ENCODE assay signal across 25 cellular contexts in the genomic region with DNA sequence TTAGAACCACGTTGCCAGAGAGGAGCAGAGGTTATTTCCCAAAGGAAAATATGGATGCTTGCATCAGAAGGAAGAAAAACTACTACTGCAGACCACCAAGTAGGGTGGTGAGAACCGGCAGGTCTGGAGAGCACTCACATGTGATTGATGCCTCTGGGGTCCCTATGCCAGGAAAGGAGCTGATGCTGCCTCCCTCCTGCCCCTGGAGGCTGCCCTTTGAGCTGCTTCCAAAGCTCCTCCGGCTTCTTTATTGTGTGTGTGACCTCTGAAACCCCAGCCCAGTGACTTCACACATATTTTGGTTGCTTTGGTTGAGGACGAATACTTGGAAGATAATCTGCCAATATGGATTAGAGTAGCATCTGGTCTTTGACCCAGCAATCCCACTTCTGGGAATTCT. TPM values are rescaled to one million over a fixed set of nuclear protein-coding genes. Genes with fewer than 3 reads are reported as not detected.
"Had no signal": no experiment of that assay in that cellular context is flagged by ENCODE, and none has a peak within 500 bp of the region (broad histone marks: within the 10 kb centered on the region; RNA-seq: fewer than 3 reads in every experiment).

No MANE protein-coding gene starts in this region.

- H3K27ac ChIP-seq: brain microvascular endothelial cell, coronary artery, gastroesophageal sphincter, neutrophil, right lobe of liver, testis, transverse colon had no signal

- H3K4me1 ChIP-seq: gastroesophageal sphincter, right lobe of liver, testis, transverse colon had no signal

- H3K36me3 ChIP-seq: brain microvascular endothelial cell, gastroesophageal sphincter, neutrophil, right lobe of liver, transverse colon had no signal

- DNase-seq: activated CD4-positive, alpha-beta T cell treated with anti-CD3 and anti-CD28 coated beads for 4 hours; activated CD4-positive, alpha-beta T cell treated with anti-CD3 and anti-CD28 coated beads, Interleukin-2, amount 50 U/mL, for 48 hours; activated CD8-positive, alpha-beta memory T cell treated with anti-CD3 and anti-CD28 coated beads for 24 hours; activated gamma-delta T cell; activated naive CD4-positive, alpha-beta T cell treated with anti-CD3 and anti-CD28 coated beads, Interleukin-2, amount 10 ng/mL, durations not matched to agents 7 days and 5 days; activated naive CD8-positive, alpha-beta T cell treated with anti-CD3 and anti-CD28 coated beads, Interleukin-2, amount 10 ng/mL, durations not matched to agents 7 days and 5 days; activated T-cell treated with anti-CD3 and anti-CD28 coated beads, Interleukin-2, amount 50 U/mL, for 1 hour; brain microvascular endothelial cell; dorsolateral prefrontal cortex; effector memory CD8-positive, alpha-beta T cell; head of caudate nucleus; left ventricle myocardium superior; mucosa of descending colon; right lobe of liver; stimulated activated CD4-positive, alpha-beta T cell treated with anti-CD3 and anti-CD28 coated beads, Interleukin-12 subunit alpha, Interleukin-12 subunit beta, amount 100 ng/mL, for 4 hours; stimulated activated CD4-positive, alpha-beta T cell treated with anti-CD3 and anti-CD28 coated beads, Interleukin-4, amount 100 ng/mL, for 1 hour; stimulated activated naive CD8-positive, alpha-beta T cell treated with anti-CD3 and anti-CD28 coated beads, Interleukin-15, Interleukin-2, amounts not matched to agents 100 U/mL and 50 U/mL, for 24 hours; T-cell; testis; transverse colon had no signal

- H3K4me3 ChIP-seq: coronary artery, dorsolateral prefrontal cortex, gastroesophageal sphincter, mucosa of descending colon, right lobe of liver, testis, transverse colon had no signal

- H3K9me3 Mint-ChIP-seq: activated naive CD4-positive, alpha-beta T cell treated with anti-CD3 and anti-CD28 coated beads, Interleukin-2, amount 10 ng/mL, durations not matched to agents 7 days and 5 days; activated naive CD8-positive, alpha-beta T cell treated with anti-CD3 and anti-CD28 coated beads, Interleukin-2, amount 10 ng/mL, durations not matched to agents 7 days and 5 days; effector memory CD8-positive, alpha-beta T cell had no signal

- H3K27ac Mint-ChIP-seq: activated naive CD4-positive, alpha-beta T cell treated with anti-CD3 and anti-CD28 coated beads, Interleukin-2, amount 10 ng/mL, durations not matched to agents 7 days and 5 days; activated naive CD8-positive, alpha-beta T cell treated with anti-CD3 and anti-CD28 coated beads, Interleukin-2, amount 10 ng/mL, durations not matched to agents 7 days and 5 days; effector memory CD8-positive, alpha-beta T cell; nephron; T-cell had no signal

- H3K4me1 Mint-ChIP-seq: activated naive CD4-positive, alpha-beta T cell treated with anti-CD3 and anti-CD28 coated beads, Interleukin-2, amount 10 ng/mL, durations not matched to agents 7 days and 5 days; activated naive CD8-positive, alpha-beta T cell treated with anti-CD3 and anti-CD28 coated beads, Interleukin-2, amount 10 ng/mL, durations not matched to agents 7 days and 5 days; nephron; T-cell had no signal

- H3K4me3 Mint-ChIP-seq: activated naive CD4-positive, alpha-beta T cell treated with anti-CD3 and anti-CD28 coated beads, Interleukin-2, amount 10 ng/mL, durations not matched to agents 7 days and 5 days; activated naive CD8-positive, alpha-beta T cell treated with anti-CD3 and anti-CD28 coated beads, Interleukin-2, amount 10 ng/mL, durations not matched to agents 7 days and 5 days; effector memory CD8-positive, alpha-beta T cell; nephron; T-cell had no signal

- H3K9me3 ChIP-seq: mucosa of descending colon, neutrophil, right lobe of liver, testis, transverse colon had no signal

- H3K36me3 Mint-ChIP-seq: activated naive CD4-positive, alpha-beta T cell treated with anti-CD3 and anti-CD28 coated beads, Interleukin-2, amount 10 ng/mL, durations not matched to agents 7 days and 5 days; activated naive CD8-positive, alpha-beta T cell treated with anti-CD3 and anti-CD28 coated beads, Interleukin-2, amount 10 ng/mL, durations not matched to agents 7 days and 5 days; T-cell had no signal

- H3K27me3 ChIP-seq: brain microvascular endothelial cell, dorsolateral prefrontal cortex, right lobe of liver, testis had no signal

RNA-seq across cellular contexts. Expression of gene TMEM132B, which starts 12.5 kb away (rescaled TPM):
- total RNA-seq: activated naive CD8-positive, alpha-beta T cell treated with anti-CD3 and anti-CD28 coated beads, Interleukin-2, amount 10 ng/mL, durations not matched to agents 7 days and 5 days; T-helper 2 cell treated with Interferon-gamma antibody and Interleukin-4, amounts not matched to agents 100 ng/mL and 5 ng/mL, for 36 hours had no signal
